1 cellular context compared by ENCODE assay signal in the genomic region with DNA sequence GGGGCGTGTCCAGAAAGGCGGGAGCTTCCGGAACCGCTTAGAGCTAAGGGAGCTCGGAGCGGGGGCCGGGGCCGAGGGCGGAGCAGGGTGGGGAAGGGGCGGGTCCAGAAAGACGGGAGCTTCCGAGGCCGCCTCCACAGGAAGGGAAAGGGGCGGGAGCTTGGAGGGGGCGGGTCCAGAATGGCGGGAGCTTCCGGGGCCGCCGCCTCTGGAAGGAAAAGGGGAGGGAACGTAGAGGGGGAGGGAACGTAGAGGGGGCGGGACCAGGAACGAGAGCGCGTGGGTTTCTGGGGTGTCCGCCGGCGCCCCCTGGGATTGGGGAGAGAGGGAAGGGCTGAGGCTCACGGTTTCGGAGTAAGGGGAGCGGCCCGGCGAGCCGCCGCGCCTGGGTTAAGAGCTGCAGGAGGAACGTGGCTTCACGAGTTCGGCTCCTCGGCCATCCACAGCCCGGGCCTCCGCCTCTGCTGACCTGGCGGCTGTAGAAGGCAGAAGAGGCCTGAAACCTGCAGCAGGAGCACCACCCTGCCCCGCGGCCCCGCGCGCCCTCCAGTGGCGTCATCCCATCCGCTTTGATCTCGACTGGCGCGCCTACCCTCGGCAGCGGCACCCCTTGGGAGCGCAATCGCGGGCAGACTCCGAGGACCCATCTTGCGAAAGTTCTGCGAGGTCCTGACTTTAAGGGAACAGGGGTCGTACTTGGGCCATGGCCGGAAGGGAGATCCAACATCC.
A peak's percentile ranks its signal among the peaks of the same experiment; 100 is the strongest.
TF ChIP-seq lines count a peak whose summit lies in the region.

No MANE protein-coding gene starts in this region.

TF ChIP-seq in K562, 482 proteins besides CTCF, POLR2A, EP300 and RAD21 (continued from another document and continues in another):
- TF ChIP-seq, protein P1, sequence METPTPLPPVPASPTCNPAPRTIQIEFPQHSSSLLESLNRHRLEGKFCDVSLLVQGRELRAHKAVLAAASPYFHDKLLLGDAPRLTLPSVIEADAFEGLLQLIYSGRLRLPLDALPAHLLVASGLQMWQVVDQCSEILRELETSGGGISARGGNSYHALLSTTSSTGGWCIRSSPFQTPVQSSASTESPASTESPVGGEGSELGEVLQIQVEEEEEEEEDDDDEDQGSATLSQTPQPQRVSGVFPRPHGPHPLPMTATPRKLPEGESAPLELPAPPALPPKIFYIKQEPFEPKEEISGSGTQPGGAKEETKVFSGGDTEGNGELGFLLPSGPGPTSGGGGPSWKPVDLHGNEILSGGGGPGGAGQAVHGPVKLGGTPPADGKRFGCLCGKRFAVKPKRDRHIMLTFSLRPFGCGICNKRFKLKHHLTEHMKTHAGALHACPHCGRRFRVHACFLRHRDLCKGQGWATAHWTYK (CRISPR knock-in tag; IDR thresholded peaks at IDR 0.05): peak; percentile 85; the same call in 1 of the 2 replicates
- TF ChIP-seq PTBP1 (IDR thresholded peaks at IDR 0.05; ENCODE audit: low read depth, low read length): no peak
- TF ChIP-seq STAT5A (IDR thresholded peaks at IDR 0.05; ENCODE audit: borderline replicate concordance, low read length): no peak
- TF ChIP-seq, protein P2, sequence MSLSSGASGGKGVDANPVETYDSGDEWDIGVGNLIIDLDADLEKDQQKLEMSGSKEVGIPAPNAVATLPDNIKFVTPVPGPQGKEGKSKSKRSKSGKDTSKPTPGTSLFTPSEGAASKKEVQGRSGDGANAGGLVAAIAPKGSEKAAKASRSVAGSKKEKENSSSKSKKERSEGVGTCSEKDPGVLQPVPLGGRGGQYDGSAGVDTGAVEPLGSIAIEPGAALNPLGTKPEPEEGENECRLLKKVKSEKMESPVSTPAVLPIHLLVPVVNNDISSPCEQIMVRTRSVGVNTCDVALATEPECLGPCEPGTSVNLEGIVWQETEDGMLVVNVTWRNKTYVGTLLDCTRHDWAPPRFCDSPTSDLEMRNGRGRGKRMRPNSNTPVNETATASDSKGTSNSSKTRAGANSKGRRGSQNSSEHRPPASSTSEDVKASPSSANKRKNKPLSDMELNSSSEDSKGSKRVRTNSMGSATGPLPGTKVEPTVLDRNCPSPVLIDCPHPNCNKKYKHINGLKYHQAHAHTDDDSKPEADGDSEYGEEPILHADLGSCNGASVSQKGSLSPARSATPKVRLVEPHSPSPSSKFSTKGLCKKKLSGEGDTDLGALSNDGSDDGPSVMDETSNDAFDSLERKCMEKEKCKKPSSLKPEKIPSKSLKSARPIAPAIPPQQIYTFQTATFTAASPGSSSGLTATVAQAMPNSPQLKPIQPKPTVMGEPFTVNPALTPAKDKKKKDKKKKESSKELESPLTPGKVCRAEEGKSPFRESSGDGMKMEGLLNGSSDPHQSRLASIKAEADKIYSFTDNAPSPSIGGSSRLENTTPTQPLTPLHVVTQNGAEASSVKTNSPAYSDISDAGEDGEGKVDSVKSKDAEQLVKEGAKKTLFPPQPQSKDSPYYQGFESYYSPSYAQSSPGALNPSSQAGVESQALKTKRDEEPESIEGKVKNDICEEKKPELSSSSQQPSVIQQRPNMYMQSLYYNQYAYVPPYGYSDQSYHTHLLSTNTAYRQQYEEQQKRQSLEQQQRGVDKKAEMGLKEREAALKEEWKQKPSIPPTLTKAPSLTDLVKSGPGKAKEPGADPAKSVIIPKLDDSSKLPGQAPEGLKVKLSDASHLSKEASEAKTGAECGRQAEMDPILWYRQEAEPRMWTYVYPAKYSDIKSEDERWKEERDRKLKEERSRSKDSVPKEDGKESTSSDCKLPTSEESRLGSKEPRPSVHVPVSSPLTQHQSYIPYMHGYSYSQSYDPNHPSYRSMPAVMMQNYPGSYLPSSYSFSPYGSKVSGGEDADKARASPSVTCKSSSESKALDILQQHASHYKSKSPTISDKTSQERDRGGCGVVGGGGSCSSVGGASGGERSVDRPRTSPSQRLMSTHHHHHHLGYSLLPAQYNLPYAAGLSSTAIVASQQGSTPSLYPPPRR (CRISPR knock-in tag; IDR thresholded peaks at IDR 0.05; ENCODE audit: borderline replicate concordance): peak; percentile 75; the same call in 1 of the 2 replicates
- TF ChIP-seq CREBBP (IDR thresholded peaks at IDR 0.05; ENCODE audit: low read depth, low read length): no peak
- TF ChIP-seq, protein P3, sequence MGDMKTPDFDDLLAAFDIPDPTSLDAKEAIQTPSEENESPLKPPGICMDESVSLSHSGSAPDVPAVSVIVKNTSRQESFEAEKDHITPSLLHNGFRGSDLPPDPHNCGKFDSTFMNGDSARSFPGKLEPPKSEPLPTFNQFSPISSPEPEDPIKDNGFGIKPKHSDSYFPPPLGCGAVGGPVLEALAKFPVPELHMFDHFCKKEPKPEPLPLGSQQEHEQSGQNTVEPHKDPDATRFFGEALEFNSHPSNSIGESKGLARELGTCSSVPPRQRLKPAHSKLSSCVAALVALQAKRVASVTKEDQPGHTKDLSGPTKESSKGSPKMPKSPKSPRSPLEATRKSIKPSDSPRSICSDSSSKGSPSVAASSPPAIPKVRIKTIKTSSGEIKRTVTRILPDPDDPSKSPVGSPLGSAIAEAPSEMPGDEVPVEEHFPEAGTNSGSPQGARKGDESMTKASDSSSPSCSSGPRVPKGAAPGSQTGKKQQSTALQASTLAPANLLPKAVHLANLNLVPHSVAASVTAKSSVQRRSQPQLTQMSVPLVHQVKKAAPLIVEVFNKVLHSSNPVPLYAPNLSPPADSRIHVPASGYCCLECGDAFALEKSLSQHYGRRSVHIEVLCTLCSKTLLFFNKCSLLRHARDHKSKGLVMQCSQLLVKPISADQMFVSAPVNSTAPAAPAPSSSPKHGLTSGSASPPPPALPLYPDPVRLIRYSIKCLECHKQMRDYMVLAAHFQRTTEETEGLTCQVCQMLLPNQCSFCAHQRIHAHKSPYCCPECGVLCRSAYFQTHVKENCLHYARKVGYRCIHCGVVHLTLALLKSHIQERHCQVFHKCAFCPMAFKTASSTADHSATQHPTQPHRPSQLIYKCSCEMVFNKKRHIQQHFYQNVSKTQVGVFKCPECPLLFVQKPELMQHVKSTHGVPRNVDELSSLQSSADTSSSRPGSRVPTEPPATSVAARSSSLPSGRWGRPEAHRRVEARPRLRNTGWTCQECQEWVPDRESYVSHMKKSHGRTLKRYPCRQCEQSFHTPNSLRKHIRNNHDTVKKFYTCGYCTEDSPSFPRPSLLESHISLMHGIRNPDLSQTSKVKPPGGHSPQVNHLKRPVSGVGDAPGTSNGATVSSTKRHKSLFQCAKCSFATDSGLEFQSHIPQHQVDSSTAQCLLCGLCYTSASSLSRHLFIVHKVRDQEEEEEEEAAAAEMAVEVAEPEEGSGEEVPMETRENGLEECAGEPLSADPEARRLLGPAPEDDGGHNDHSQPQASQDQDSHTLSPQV (IDR thresholded peaks at IDR 0.05): peak; percentile 58
- TF ChIP-seq, protein P4, sequence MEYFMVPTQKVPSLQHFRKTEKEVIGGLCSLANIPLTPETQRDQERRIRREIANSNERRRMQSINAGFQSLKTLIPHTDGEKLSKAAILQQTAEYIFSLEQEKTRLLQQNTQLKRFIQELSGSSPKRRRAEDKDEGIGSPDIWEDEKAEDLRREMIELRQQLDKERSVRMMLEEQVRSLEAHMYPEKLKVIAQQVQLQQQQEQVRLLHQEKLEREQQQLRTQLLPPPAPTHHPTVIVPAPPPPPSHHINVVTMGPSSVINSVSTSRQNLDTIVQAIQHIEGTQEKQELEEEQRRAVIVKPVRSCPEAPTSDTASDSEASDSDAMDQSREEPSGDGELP (CRISPR knock-in tag; IDR thresholded peaks at IDR 0.05; ENCODE audit: borderline replicate concordance): peak; percentile 88
- TF ChIP-seq ZNF766 (CRISPR knock-in tag; conservative IDR thresholded peaks at IDR 0.05): peak; percentile 65; the same call in 1 of the 2 replicates
- TF ChIP-seq JUND (IDR thresholded peaks at IDR 0.05; ENCODE audit: borderline replicate concordance, low read depth, low read length): peak; percentile 51
- peak; percentile 57; the same call in 1 of the 3 replicates for TF ChIP-seq JUND (tag; IDR thresholded peaks at IDR 0.05; ENCODE audit: borderline replicate concordance, low read depth, low read length)
- TF ChIP-seq, protein P5, sequence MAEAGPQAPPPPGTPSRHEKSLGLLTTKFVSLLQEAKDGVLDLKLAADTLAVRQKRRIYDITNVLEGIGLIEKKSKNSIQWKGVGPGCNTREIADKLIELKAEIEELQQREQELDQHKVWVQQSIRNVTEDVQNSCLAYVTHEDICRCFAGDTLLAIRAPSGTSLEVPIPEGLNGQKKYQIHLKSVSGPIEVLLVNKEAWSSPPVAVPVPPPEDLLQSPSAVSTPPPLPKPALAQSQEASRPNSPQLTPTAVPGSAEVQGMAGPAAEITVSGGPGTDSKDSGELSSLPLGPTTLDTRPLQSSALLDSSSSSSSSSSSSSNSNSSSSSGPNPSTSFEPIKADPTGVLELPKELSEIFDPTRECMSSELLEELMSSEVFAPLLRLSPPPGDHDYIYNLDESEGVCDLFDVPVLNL (CRISPR knock-in tag; IDR thresholded peaks at IDR 0.05; ENCODE audit: low read depth): 0 out of 2 replicates have a peak, but pooled peaks have one; percentile 50
- TF ChIP-seq MAZ (CRISPR knock-in tag; conservative IDR thresholded peaks at IDR 0.05 in 1 of 2, IDR thresholded peaks at IDR 0.05 in 1 of 2): peak; percentile 77 to 95
- TF ChIP-seq FOXP1 (CRISPR knock-in tag; IDR thresholded peaks at IDR 0.05): peak; percentile 90
- TF ChIP-seq MYC (IDR thresholded peaks at IDR 0.05; ENCODE audit: low read depth, low read length): peak; percentile 89
- TF ChIP-seq MYC (CRISPR knock-in tag; IDR thresholded peaks at IDR 0.05; ENCODE audit: borderline replicate concordance, low read depth): peak; percentile 90; the same call in 1 of the 2 replicates
- TF ChIP-seq, protein P6, sequence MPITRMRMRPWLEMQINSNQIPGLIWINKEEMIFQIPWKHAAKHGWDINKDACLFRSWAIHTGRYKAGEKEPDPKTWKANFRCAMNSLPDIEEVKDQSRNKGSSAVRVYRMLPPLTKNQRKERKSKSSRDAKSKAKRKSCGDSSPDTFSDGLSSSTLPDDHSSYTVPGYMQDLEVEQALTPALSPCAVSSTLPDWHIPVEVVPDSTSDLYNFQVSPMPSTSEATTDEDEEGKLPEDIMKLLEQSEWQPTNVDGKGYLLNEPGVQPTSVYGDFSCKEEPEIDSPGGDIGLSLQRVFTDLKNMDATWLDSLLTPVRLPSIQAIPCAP (CRISPR knock-in tag; IDR thresholded peaks at IDR 0.05; ENCODE audit: borderline replicate concordance): no peak
- TF ChIP-seq HMGN3 (IDR thresholded peaks at IDR 0.05; ENCODE audit: borderline replicate concordance, extremely low read depth, insufficient read length, low read depth, low read length): peak; percentile 89
- TF ChIP-seq, protein P7, sequence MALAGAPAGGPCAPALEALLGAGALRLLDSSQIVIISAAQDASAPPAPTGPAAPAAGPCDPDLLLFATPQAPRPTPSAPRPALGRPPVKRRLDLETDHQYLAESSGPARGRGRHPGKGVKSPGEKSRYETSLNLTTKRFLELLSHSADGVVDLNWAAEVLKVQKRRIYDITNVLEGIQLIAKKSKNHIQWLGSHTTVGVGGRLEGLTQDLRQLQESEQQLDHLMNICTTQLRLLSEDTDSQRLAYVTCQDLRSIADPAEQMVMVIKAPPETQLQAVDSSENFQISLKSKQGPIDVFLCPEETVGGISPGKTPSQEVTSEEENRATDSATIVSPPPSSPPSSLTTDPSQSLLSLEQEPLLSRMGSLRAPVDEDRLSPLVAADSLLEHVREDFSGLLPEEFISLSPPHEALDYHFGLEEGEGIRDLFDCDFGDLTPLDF (CRISPR knock-in tag; IDR thresholded peaks at IDR 0.05): peak; percentile 91
- TF ChIP-seq, protein P8, sequence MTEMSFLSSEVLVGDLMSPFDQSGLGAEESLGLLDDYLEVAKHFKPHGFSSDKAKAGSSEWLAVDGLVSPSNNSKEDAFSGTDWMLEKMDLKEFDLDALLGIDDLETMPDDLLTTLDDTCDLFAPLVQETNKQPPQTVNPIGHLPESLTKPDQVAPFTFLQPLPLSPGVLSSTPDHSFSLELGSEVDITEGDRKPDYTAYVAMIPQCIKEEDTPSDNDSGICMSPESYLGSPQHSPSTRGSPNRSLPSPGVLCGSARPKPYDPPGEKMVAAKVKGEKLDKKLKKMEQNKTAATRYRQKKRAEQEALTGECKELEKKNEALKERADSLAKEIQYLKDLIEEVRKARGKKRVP (CRISPR knock-in tag; IDR thresholded peaks at IDR 0.05): 0 out of 2 replicates have a peak, but pooled peaks have one; percentile 46
- TF ChIP-seq RCOR1 (IDR thresholded peaks at IDR 0.05; ENCODE audit: borderline replicate concordance in 1 of 2, low read depth in 2 of 2, low read length in 2 of 2): peak in 1 of 2 experiments; percentile 22; a peak in 1 of 4 replicates
- peak; percentile 97 for TF ChIP-seq EGR1 (conservative IDR thresholded peaks at IDR 0.05)
- TF ChIP-seq, protein P9, sequence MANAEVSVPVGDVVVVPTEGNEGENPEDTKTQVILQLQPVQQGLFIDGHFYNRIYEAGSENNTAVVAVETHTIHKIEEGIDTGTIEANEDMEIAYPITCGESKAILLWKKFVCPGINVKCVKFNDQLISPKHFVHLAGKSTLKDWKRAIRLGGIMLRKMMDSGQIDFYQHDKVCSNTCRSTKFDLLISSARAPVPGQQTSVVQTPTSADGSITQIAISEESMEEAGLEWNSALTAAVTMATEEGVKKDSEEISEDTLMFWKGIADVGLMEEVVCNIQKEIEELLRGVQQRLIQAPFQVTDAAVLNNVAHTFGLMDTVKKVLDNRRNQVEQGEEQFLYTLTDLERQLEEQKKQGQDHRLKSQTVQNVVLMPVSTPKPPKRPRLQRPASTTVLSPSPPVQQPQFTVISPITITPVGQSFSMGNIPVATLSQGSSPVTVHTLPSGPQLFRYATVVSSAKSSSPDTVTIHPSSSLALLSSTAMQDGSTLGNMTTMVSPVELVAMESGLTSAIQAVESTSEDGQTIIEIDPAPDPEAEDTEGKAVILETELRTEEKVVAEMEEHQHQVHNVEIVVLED (CRISPR knock-in tag; IDR thresholded peaks at IDR 0.05): peak; percentile 51
- TF ChIP-seq, protein P10, sequence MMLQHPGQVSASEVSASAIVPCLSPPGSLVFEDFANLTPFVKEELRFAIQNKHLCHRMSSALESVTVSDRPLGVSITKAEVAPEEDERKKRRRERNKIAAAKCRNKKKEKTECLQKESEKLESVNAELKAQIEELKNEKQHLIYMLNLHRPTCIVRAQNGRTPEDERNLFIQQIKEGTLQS (IDR thresholded peaks at IDR 0.05): peak; percentile 59
- TF ChIP-seq, protein P10 (CRISPR knock-in tag; conservative IDR thresholded peaks at IDR 0.05): peak; percentile 88
- peak; percentile 27; the same call in 1 of the 2 replicates for TF ChIP-seq CBX1 (IDR thresholded peaks at IDR 0.05; ENCODE audit: low read depth)
- peak; percentile 49; the same call in 1 of the 2 replicates for TF ChIP-seq ZEB2 (IDR thresholded peaks at IDR 0.05)
- no peak for TF ChIP-seq FOXJ3 (CRISPR knock-in tag; IDR thresholded peaks at IDR 0.05)
- TF ChIP-seq L3MBTL2 (IDR thresholded peaks at IDR 0.05): peak; percentile 49
- peak; percentile 82 for TF ChIP-seq C11orf30 (IDR thresholded peaks at IDR 0.05; ENCODE audit: low read depth)
- TF ChIP-seq HDAC3 (IDR thresholded peaks at IDR 0.05; ENCODE audit: borderline replicate concordance, partially characterized antibody): no peak
- TF ChIP-seq ZNF232 (CRISPR knock-in tag; IDR thresholded peaks at IDR 0.05): no peak
- TF ChIP-seq CXXC5 (CRISPR knock-in tag; IDR thresholded peaks at IDR 0.05): peak; percentile 83
- TF ChIP-seq FOSL1 (tag; conservative IDR thresholded peaks at IDR 0.05): no peak
